In the genomic region with DNA sequence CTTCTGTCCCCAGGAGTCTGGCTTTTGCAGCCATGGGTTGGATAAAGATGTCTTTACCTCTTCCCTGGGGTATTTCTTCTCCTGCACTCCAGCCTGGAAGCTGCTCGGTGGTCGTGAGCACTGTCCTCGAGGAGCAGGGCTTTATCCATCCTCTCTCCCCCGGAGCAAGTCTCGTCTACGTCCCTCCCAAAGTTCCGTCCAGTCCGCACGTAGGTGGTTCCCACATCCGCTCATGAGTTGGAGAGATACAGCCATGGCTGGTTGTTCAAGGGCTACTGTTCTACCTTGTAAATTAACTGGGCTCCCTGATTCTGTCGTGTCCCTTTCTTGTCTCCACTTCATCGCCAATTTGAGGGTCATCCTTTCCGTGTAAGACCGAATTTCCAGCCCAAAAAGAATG, we compare ENCODE assay signal across 1 cellular context.
TF ChIP-seq lines count a peak whose summit lies in the region.

No MANE protein-coding gene starts in this region.

TF ChIP-seq in GM12878, 131 proteins besides CTCF, POLR2A, EP300 and RAD21 (continued from another document):
- TF ChIP-seq, protein P1, sequence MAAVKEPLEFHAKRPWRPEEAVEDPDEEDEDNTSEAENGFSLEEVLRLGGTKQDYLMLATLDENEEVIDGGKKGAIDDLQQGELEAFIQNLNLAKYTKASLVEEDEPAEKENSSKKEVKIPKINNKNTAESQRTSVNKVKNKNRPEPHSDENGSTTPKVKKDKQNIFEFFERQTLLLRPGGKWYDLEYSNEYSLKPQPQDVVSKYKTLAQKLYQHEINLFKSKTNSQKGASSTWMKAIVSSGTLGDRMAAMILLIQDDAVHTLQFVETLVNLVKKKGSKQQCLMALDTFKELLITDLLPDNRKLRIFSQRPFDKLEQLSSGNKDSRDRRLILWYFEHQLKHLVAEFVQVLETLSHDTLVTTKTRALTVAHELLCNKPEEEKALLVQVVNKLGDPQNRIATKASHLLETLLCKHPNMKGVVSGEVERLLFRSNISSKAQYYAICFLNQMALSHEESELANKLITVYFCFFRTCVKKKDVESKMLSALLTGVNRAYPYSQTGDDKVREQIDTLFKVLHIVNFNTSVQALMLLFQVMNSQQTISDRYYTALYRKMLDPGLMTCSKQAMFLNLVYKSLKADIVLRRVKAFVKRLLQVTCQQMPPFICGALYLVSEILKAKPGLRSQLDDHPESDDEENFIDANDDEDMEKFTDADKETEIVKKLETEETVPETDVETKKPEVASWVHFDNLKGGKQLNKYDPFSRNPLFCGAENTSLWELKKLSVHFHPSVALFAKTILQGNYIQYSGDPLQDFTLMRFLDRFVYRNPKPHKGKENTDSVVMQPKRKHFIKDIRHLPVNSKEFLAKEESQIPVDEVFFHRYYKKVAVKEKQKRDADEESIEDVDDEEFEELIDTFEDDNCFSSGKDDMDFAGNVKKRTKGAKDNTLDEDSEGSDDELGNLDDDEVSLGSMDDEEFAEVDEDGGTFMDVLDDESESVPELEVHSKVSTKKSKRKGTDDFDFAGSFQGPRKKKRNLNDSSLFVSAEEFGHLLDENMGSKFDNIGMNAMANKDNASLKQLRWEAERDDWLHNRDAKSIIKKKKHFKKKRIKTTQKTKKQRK (IDR thresholded peaks at IDR 0.05; ENCODE audit: low read depth, low read length): no peak
- TF ChIP-seq PAX8 (IDR thresholded peaks at IDR 0.05) (no peak), IKZF1 (conservative IDR thresholded peaks at IDR 0.05) (no peak), KAT2A (conservative IDR thresholded peaks at IDR 0.05; ENCODE audit: control insufficient read depth, low read depth, low read length) (no peak), IKZF2 (IDR thresholded peaks at IDR 0.05) (no peak), EED (IDR thresholded peaks at IDR 0.05; ENCODE audit: low read depth) (no peak), SUPT20H (IDR thresholded peaks at IDR 0.05; ENCODE audit: borderline replicate concordance, control insufficient read depth, low read depth, low read length) (no peak), BMI1 (IDR thresholded peaks at IDR 0.05; ENCODE audit: borderline replicate concordance) (no peak), MEF2A (IDR thresholded peaks at IDR 0.05; ENCODE audit: insufficient read depth, low read depth, low read length) (no peak), ZNF687 (IDR thresholded peaks at IDR 0.05) (no peak)
- TF ChIP-seq, protein P2, sequence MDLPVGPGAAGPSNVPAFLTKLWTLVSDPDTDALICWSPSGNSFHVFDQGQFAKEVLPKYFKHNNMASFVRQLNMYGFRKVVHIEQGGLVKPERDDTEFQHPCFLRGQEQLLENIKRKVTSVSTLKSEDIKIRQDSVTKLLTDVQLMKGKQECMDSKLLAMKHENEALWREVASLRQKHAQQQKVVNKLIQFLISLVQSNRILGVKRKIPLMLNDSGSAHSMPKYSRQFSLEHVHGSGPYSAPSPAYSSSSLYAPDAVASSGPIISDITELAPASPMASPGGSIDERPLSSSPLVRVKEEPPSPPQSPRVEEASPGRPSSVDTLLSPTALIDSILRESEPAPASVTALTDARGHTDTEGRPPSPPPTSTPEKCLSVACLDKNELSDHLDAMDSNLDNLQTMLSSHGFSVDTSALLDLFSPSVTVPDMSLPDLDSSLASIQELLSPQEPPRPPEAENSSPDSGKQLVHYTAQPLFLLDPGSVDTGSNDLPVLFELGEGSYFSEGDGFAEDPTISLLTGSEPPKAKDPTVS (IDR thresholded peaks at IDR 0.05; ENCODE audit: low read depth, low read length): no peak
